11 cellular contexts compared by ENCODE assay signal in the genomic region with DNA sequence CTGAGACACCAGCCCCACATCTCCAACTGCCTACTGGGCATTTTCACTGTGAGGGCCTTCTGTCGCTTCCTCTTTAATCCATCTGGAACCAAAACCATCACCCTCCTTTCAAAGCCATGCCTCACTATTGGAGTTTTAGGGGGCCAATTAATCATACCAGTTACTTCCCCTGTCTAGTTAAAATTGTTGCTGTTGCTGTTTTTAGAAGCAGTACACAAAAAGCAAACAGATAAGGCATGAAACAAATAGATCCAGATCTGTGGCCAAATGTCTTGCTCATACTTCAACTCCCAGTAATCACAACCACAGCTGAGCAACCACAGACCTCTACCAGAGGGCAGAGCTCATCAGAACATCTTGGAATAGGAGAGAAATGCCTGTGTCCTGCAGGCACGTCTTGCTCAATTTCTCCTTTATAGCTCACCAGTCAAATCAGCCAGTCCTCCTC.
DNase-seq lines count a peak whose midpoint lies in the region; ATAC-seq, FAIRE-seq and TF ChIP-seq lines count a peak whose summit lies in the region.
"Had no signal": no experiment of that assay in that cellular context is flagged by ENCODE, and none has a peak within 500 bp of the region (broad histone marks: within the 10 kb centered on the region; RNA-seq: fewer than 3 reads in every experiment).

No MANE protein-coding gene starts in this region.

- POLR2A ChIA-PET in SK-N-SH (lab: Yijun Ruan, JAX), result no interaction called here
- POLR2A ChIA-PET in activated CD4-positive, alpha-beta memory T cell treated with anti-CD3 and anti-CD28 coated beads for 36 hours (lab: Charles Lee), result no interaction called here

- H3K9me2 ChIP-seq in SK-N-SH, result no peaks in the 10 kb centered on the region

- H3K79me2 ChIP-seq in SK-N-SH (ENCODE audit: insufficient read depth), result no peaks in the 10 kb centered on the region

- no peaks in the 10 kb centered on the region for H3K27me3 Mint-ChIP-seq in activated naive CD8-positive, alpha-beta T cell treated with anti-CD3 and anti-CD28 coated beads, Interleukin-2, amount 50 U/mL, for 24 hours
- H3K27me3 Mint-ChIP-seq in activated CD4-positive, alpha-beta memory T cell treated with anti-CD3 and anti-CD28 coated beads for 36 hours, result no peaks in the 10 kb centered on the region
- H3K27me3 Mint-ChIP-seq: central memory CD8-positive, alpha-beta T cell had no signal

- peak overlapping the region; percentile 69 to 89 for H3K27ac ChIP-seq in SK-N-SH (ENCODE audit: low read depth in 2 of 2, low read length in 1 of 2)
- H3K27ac ChIP-seq in stomach, result peak overlapping the region in 2 of 5 donors; percentile 21 to 60

- no peaks in the 10 kb centered on the region for H4K20me1 ChIP-seq in SK-N-SH (ENCODE audit: insufficient read depth)

- no peak overlapping the region for H3K9ac ChIP-seq in SK-N-SH

- H3K4me1 ChIP-seq in SK-N-SH (ENCODE audit: control insufficient read depth in 1 of 2, insufficient read depth in 2 of 2, low read depth in 1 of 2, low read length in 1 of 2) (peaks cover 6 to 9% of the 10 kb centered on the region in 2 experiments; a peak in 2 of 4 replicates), stomach (peaks cover 0 to 15% (median 3%) of the 10 kb centered on the region in 4 donors)

- DNase-seq in GM03348 (ENCODE audit: low spot score) (peak; percentile 79), SK-N-SH (no peak), fibroblast of villous mesenchyme (ENCODE audit: low read depth) (peak; percentile 97), sciatic nerve (ENCODE audit: low spot score) (no peak), urothelium cell line (ENCODE audit: low spot score) (no peak), stomach (no peak)
- no peak for DNase-seq in activated naive CD8-positive, alpha-beta T cell treated with anti-CD3 and anti-CD28 coated beads, Interleukin-2, amount 50 U/mL, for 24 hours
- DNase-seq in activated CD4-positive, alpha-beta memory T cell treated with anti-CD3 and anti-CD28 coated beads for 36 hours, result no peak
- DNase-seq: GDM1 had no signal

- TF ChIP-seq RAD21 in SK-N-SH (IDR thresholded peaks at IDR 0.05; ENCODE audit: low read length), result peak; percentile 27; the same call in 1 of the 2 replicates

- no peak for TF ChIP-seq CTCF in SK-N-SH (IDR thresholded peaks at IDR 0.05)
- peak; percentile 2 for TF ChIP-seq CTCF in fibroblast of villous mesenchyme (IDR thresholded peaks at IDR 0.05; ENCODE audit: insufficient read depth, low read depth, low read length)
- TF ChIP-seq CTCF in stomach (IDR thresholded peaks at IDR 0.05), result no peak

- TF ChIP-seq EP300 in SK-N-SH (IDR thresholded peaks at IDR 0.05; ENCODE audit: borderline replicate concordance in 1 of 2, low read depth in 1 of 2, low read length in 1 of 2) (peak; percentile 73 to 77), stomach (IDR thresholded peaks at IDR 0.05) (no peak)

- H3K4me3 ChIP-seq in SK-N-SH (ENCODE audit: low read depth in 2 of 2, low read length in 1 of 2) (no peak overlapping the region), fibroblast of villous mesenchyme (ENCODE audit: low read depth, low read length) (no peak overlapping the region), stomach (no peak overlapping the region)

- no peak overlapping the region for H3K4me3 Mint-ChIP-seq in activated naive CD8-positive, alpha-beta T cell treated with anti-CD3 and anti-CD28 coated beads, Interleukin-2, amount 50 U/mL, for 24 hours
- no peak overlapping the region for H3K4me3 Mint-ChIP-seq in activated CD4-positive, alpha-beta memory T cell treated with anti-CD3 and anti-CD28 coated beads for 36 hours
- H3K4me3 Mint-ChIP-seq: central memory CD8-positive, alpha-beta T cell had no signal

- FAIRE-seq in urothelium cell line (lab: Jason Lieb, UNC), result no peak
- FAIRE-seq: H1 had no signal

- peaks cover 6% of the 10 kb centered on the region for H3K4me1 Mint-ChIP-seq in activated naive CD8-positive, alpha-beta T cell treated with anti-CD3 and anti-CD28 coated beads, Interleukin-2, amount 50 U/mL, for 24 hours
- H3K4me1 Mint-ChIP-seq in activated CD4-positive, alpha-beta memory T cell treated with anti-CD3 and anti-CD28 coated beads for 36 hours (ENCODE audit: low read depth), result no peaks in the 10 kb centered on the region
- H3K4me1 Mint-ChIP-seq: central memory CD8-positive, alpha-beta T cell had no signal

- no peak overlapping the region for H2AFZ ChIP-seq in SK-N-SH (ENCODE audit: low read depth)

- WGBS in SK-N-SH (ENCODE audit: low lambda C conversion rate), result 64% methylated on average over 2 of the region's 2 CpGs
- WGBS in stomach, 5 donors, result 52 to 73% (median 66%) methylated on average over 2 of the region's 2 CpGs

- H3K27ac Mint-ChIP-seq in activated naive CD8-positive, alpha-beta T cell treated with anti-CD3 and anti-CD28 coated beads, Interleukin-2, amount 50 U/mL, for 24 hours, result no peak overlapping the region
- H3K27ac Mint-ChIP-seq in activated CD4-positive, alpha-beta memory T cell treated with anti-CD3 and anti-CD28 coated beads for 36 hours, result no peak overlapping the region

- H3F3A ChIP-seq in SK-N-SH (replicated peaks; ENCODE audit: insufficient read depth), result peaks cover 11% of the 10 kb centered on the region

- H3K9me3 ChIP-seq in SK-N-SH (no peaks in the 10 kb centered on the region), stomach (no peaks in the 10 kb centered on the region)

- no peak for TF ChIP-seq POLR2A in stomach (IDR thresholded peaks at IDR 0.05)

- intact Hi-C loops in sciatic nerve (cut with DNase I), result no loop called here
- intact Hi-C loops in stomach (cut with DNase I; ENCODE audit: low total_unique reads), result no loop called here
- intact Hi-C loops in activated CD4-positive, alpha-beta memory T cell treated with anti-CD3 and anti-CD28 coated beads for 36 hours (cut with micrococcal nuclease), result no loop called here

- no peaks in the 10 kb centered on the region for H3K36me3 Mint-ChIP-seq in activated naive CD8-positive, alpha-beta T cell treated with anti-CD3 and anti-CD28 coated beads, Interleukin-2, amount 50 U/mL, for 24 hours (ENCODE audit: low read depth)
- H3K36me3 Mint-ChIP-seq in activated CD4-positive, alpha-beta memory T cell treated with anti-CD3 and anti-CD28 coated beads for 36 hours, result no peaks in the 10 kb centered on the region

- CTCF ChIA-PET in SK-N-SH (lab: Yijun Ruan, JAX), result interaction anchor here (1.0 kb wide), 1 partner anchor 11 kb away, joined by 7 read pairs; no protein-coding TSS in a partner anchor
- CTCF ChIA-PET in activated CD4-positive, alpha-beta memory T cell treated with anti-CD3 and anti-CD28 coated beads for 36 hours (lab: Charles Lee), result interaction anchor here (0.5 kb wide), 1 partner anchor 19 kb away, joined by 5 read pairs; no protein-coding TSS in a partner anchor

- H3K27me3 ChIP-seq in SK-N-SH (ENCODE audit: insufficient read depth) (no peaks in the 10 kb centered on the region), stomach (no peaks in the 10 kb centered on the region)

- no peaks in the 10 kb centered on the region for H3K9me3 Mint-ChIP-seq in activated naive CD8-positive, alpha-beta T cell treated with anti-CD3 and anti-CD28 coated beads, Interleukin-2, amount 50 U/mL, for 24 hours
- no peaks in the 10 kb centered on the region for H3K9me3 Mint-ChIP-seq in activated CD4-positive, alpha-beta memory T cell treated with anti-CD3 and anti-CD28 coated beads for 36 hours
- H3K9me3 Mint-ChIP-seq: central memory CD8-positive, alpha-beta T cell had no signal

- peak overlapping the region; percentile 44; the same call in 1 of the 2 replicates for H3K4me2 ChIP-seq in SK-N-SH

- ATAC-seq in sciatic nerve, result peak; percentile 93
- no peak for ATAC-seq in activated naive CD8-positive, alpha-beta T cell treated with anti-CD3 and anti-CD28 coated beads, Interleukin-2, amount 50 U/mL, for 24 hours

- peaks cover 0 to 2% of the 10 kb centered on the region in 2 experiments for H3K36me3 ChIP-seq in SK-N-SH (replicated peaks in 1 of 2; ENCODE audit: control insufficient read depth in 1 of 2, insufficient read depth in 2 of 2, low read length in 1 of 2)
- H3K36me3 ChIP-seq in stomach, result no peaks in the 10 kb centered on the region

TF ChIP-seq in SK-N-SH, 30 proteins besides CTCF, POLR2A, EP300 and RAD21 (continues in another document):
- TF ChIP-seq EZH2phosphoT487 (IDR thresholded peaks at IDR 0.05; ENCODE audit: borderline replicate concordance, low read depth) (no peak), SMC3 (IDR thresholded peaks at IDR 0.05; ENCODE audit: low read depth, low read length) (0 out of 2 replicates have a peak, but pooled peaks have one; percentile 25), JUND (IDR thresholded peaks at IDR 0.05) (peak; percentile 54; the same call in 1 of the 2 replicates), NFIC (IDR thresholded peaks at IDR 0.05; ENCODE audit: borderline replicate concordance) (peak; percentile 81), MEF2A (IDR thresholded peaks at IDR 0.05; ENCODE audit: borderline replicate concordance, low read depth) (peak; percentile 93), FOSL2 (IDR thresholded peaks at IDR 0.05; ENCODE audit: borderline replicate concordance, low read depth) (peak; percentile 14; the same call in 1 of the 2 replicates), GABPA (IDR thresholded peaks at IDR 0.05; ENCODE audit: low read depth) (no peak), RCOR1 (IDR thresholded peaks at IDR 0.05; ENCODE audit: low read length) (no peak), YY1 (IDR thresholded peaks at IDR 0.05; ENCODE audit: low read depth) (no peak)
- TF ChIP-seq, protein P1, sequence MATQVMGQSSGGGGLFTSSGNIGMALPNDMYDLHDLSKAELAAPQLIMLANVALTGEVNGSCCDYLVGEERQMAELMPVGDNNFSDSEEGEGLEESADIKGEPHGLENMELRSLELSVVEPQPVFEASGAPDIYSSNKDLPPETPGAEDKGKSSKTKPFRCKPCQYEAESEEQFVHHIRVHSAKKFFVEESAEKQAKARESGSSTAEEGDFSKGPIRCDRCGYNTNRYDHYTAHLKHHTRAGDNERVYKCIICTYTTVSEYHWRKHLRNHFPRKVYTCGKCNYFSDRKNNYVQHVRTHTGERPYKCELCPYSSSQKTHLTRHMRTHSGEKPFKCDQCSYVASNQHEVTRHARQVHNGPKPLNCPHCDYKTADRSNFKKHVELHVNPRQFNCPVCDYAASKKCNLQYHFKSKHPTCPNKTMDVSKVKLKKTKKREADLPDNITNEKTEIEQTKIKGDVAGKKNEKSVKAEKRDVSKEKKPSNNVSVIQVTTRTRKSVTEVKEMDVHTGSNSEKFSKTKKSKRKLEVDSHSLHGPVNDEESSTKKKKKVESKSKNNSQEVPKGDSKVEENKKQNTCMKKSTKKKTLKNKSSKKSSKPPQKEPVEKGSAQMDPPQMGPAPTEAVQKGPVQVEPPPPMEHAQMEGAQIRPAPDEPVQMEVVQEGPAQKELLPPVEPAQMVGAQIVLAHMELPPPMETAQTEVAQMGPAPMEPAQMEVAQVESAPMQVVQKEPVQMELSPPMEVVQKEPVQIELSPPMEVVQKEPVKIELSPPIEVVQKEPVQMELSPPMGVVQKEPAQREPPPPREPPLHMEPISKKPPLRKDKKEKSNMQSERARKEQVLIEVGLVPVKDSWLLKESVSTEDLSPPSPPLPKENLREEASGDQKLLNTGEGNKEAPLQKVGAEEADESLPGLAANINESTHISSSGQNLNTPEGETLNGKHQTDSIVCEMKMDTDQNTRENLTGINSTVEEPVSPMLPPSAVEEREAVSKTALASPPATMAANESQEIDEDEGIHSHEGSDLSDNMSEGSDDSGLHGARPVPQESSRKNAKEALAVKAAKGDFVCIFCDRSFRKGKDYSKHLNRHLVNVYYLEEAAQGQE (IDR thresholded peaks at IDR 0.05; ENCODE audit: low read depth, low read length), result no peak

Comparison
In these comparisons a context has a peak if more than half of its experiments do, and no peak if none do; other contexts are left out.
1. DNase-seq: peak in GM03348 (single experiment) and fibroblast of villous mesenchyme (single experiment); none in SK-N-SH (single experiment), sciatic nerve (single experiment), urothelium cell line (single experiment), activated naive CD8-positive, alpha-beta T cell treated with anti-CD3 and anti-CD28 coated beads, Interleukin-2, amount 50 U/mL, for 24 hours (single experiment), stomach (single experiment) and activated CD4-positive, alpha-beta memory T cell treated with anti-CD3 and anti-CD28 coated beads for 36 hours (single experiment).